In the genomic region with DNA sequence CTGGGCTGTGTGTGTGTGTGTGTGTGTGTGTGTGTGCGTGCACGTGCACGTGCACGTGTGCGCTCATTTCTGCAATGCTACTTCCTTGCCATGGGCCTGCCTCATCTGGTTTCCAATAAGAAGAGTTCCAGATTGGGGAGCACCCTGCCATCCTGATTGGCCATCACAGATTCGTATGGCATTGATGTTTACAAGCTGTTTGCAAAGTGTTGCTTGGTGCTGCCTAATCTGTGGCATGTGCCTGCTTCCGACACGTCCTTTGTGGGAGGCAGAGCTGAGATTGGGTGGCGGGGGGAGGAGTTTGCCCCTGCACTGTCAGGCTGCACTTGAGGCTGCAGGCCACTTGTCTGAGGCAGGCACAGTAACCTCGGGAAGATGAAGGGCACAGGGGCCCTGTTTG, we compare ENCODE assay signal across 12 cellular contexts. TPM values are rescaled to one million over a fixed set of nuclear protein-coding genes. Genes with fewer than 3 reads are reported as not detected.
A peak's percentile ranks its signal among the peaks of the same experiment; 100 is the strongest.
DNase-seq lines count a peak whose midpoint lies in the region; ATAC-seq and TF ChIP-seq lines count a peak whose summit lies in the region.
"Had no signal": no experiment of that assay in that cellular context is flagged by ENCODE, and none has a peak within 500 bp of the region (broad histone marks: within the 10 kb centered on the region; RNA-seq: fewer than 3 reads in every experiment).

No MANE protein-coding gene starts in this region.

- ATAC-seq in lung (ENCODE audit: insufficient read depth, low FRiP score) (no peak), HG02973 (IDR thresholded peaks at IDR 0.05; ENCODE audit: unreplicated experiment) (no peak), GM21825 (IDR thresholded peaks at IDR 0.05; ENCODE audit: unreplicated experiment) (no peak), HG02678 (IDR thresholded peaks at IDR 0.05; ENCODE audit: unreplicated experiment) (no peak)
- ATAC-seq: stimulated activated memory B cell treated with anti-CD40 and anti-IgM and Interleukin-4, amounts not matched to agents 10 μg/mL and 1 μg/mL and 100 μg/mL, for 72 hours had no signal

- H3K9me3 ChIP-seq in lung (ENCODE audit: control insufficient read depth in 2 of 2, insufficient read depth in 1 of 2, low read length in 1 of 2), result no peaks in the 10 kb centered on the region

- no peak overlapping the region for H3K4me3 ChIP-seq in lung
- H3K4me3 ChIP-seq: skin epidermis had no signal

- peaks cover 0 to 2% of the 10 kb centered on the region in 2 donors for H3K36me3 ChIP-seq in lung (ENCODE audit: control insufficient read depth in 2 of 2, insufficient read depth in 2 of 2, low read length in 2 of 2)

- H3K4me1 ChIP-seq in lung (ENCODE audit: control insufficient read depth in 2 of 2, insufficient read depth in 2 of 2, low read length in 2 of 2), result peaks cover 2 to 30% of the 10 kb centered on the region in 2 donors

- no peak for TF ChIP-seq CTCF in lung (IDR thresholded peaks at IDR 0.05; ENCODE audit: control extremely low read depth, extremely low read depth)

- peak overlapping the region; percentile 15 to 86 for H3K27ac ChIP-seq in lung (ENCODE audit: low read depth in 1 of 2, low read length in 1 of 2)

- DNase-seq in NCI-H2227 (lab: John Stamatoyannopoulos, UW; ENCODE audit: unreplicated experiment) (peak; percentile 37), NCI-H2227 treated with DMSO at 0.1 percent for 48 hours (lab: John Stamatoyannopoulos, UW) (no peak), epidermal melanocyte (ENCODE audit: insufficient read length, low spot score) (peak; percentile 25), lung (ENCODE audit: low spot score) (no peak)
- DNase-seq in stimulated activated CD4-positive, alpha-beta T cell treated with anti-CD3 and anti-CD28 coated beads, Interleukin-2, amount 100 ng/mL, for 24 hours, result no peak
- DNase-seq: activated T-cell treated with anti-CD3 and anti-CD28 coated beads for 4 hours, DMS79 treated with DMSO at 0.1 percent for 48 hours had no signal

- 68 to 76% methylated on average over 10 of the region's 10 CpGs for WGBS in lung, 2 donors

- H3K27me3 ChIP-seq in lung (ENCODE audit: control insufficient read depth, insufficient read depth), result no peaks in the 10 kb centered on the region

RNA-seq across cellular contexts. Expression of a gene that starts 39.2 kb away (rescaled TPM):
- 10 to 100 TPM; 25.9 to 26.6 TPM for total RNA-seq in lung
- 1 to 10 TPM; 5.8 to 6.4 TPM for polyA plus RNA-seq in lung

Comparison
In these comparisons a context has a peak if more than half of its experiments do, and no peak if none do; other contexts are left out.
1. DNase-seq: peak in NCI-H2227 (single experiment) and epidermal melanocyte (single experiment); none in NCI-H2227 treated with DMSO at 0.1 percent for 48 hours (single experiment), lung (single experiment) and stimulated activated CD4-positive, alpha-beta T cell treated with anti-CD3 and anti-CD28 coated beads, Interleukin-2, amount 100 ng/mL, for 24 hours (0 of 2).